Comparison of ENCODE assay signal across 9 cellular contexts in the genomic region with DNA sequence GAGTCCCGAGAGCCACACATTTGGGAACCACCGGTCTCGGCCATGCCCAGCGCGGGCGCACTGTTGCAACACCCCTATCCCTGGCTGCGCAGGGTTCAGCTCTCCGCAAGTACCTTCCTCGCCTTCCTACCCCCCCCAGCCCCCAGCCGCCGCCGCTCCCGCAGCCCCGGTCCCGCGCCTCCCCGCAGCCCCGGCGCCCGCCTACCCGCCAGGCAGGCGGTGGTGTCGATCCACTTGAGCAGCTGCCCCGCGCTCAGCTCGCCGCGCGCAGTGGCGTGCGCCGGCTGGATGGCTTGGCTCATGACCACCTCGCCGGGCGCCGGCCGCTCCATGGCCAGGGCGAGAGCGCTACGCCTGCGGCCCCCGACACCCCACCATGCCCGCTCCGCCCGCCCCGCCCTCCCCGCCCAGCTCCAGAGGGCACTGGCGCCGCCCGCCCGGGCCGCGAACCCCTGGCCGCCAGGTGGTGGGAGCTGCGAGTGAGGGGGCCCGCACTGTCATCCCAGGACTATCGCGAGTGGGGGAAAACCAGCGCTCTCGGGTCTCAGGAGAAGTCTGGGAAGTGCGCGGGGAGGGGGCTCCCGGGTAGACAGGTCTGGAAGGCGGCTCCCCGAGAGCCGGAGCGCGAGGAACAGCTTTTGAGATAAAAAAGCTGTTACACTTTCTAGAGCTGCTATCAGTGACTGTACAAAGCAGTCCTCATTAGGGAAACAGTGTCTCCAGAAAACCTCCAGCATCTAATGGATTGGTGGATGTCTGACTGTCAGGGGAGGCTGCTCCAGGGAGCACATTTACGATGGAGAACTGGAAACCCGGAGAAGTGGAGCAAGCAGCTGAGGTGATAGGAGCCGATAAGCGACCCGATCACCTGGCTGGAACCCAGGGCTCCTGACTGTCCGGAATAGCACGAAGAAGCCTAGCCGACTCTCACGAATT. TPM values are rescaled to one million over a fixed set of nuclear protein-coding genes. Genes with fewer than 3 reads are reported as not detected.
A peak's percentile ranks its signal among the peaks of the same experiment; 100 is the strongest.
DNase-seq lines count a peak whose midpoint lies in the region; ATAC-seq lines count a peak whose summit lies in the region.
"Had no signal": no experiment of that assay in that cellular context is flagged by ENCODE, and none has a peak within 500 bp of the region (broad histone marks: within the 10 kb centered on the region; RNA-seq: fewer than 3 reads in every experiment).

A gene (minus strand): TSS at position 352 of the 936 bp plus-strand sequence. CDS start 20 bp downstream, at position 332.

- H3K36me3 Mint-ChIP-seq in activated CD4-positive, alpha-beta memory T cell treated with anti-CD3 and anti-CD28 coated beads, Interleukin-2, amount 10 ng/mL, durations not matched to agents 7 days and 5 days (ENCODE audit: low read depth): peaks cover 3% of the 10 kb centered on the region

- peak within 1 kb of the TSS; percentile 44 for H3K4me3 ChIP-seq in skeletal muscle cell (ENCODE audit: low read depth, low read length)

- intact Hi-C loops in left ventricle myocardium superior (cut with micrococcal nuclease): no loop called here

- DNase-seq in GM03348 (ENCODE audit: low spot score) (peak; percentile 51), left ventricle myocardium superior (peak; percentile 43), skeletal muscle cell (ENCODE audit: low read depth) (no peak)
- DNase-seq in activated CD4-positive, alpha-beta memory T cell treated with anti-CD3 and anti-CD28 coated beads, Interleukin-2, amount 10 ng/mL, durations not matched to agents 7 days and 5 days: no peak

- no peaks in the 10 kb centered on the region for H3K9me3 Mint-ChIP-seq in activated CD4-positive, alpha-beta memory T cell treated with anti-CD3 and anti-CD28 coated beads, Interleukin-2, amount 10 ng/mL, durations not matched to agents 7 days and 5 days

- H3K4me3 Mint-ChIP-seq in activated CD4-positive, alpha-beta memory T cell treated with anti-CD3 and anti-CD28 coated beads, Interleukin-2, amount 10 ng/mL, durations not matched to agents 7 days and 5 days: peak within 1 kb of the TSS; percentile 46

- ATAC-seq in left ventricle myocardium superior: peak; percentile 57
- ATAC-seq in GM18520 (IDR thresholded peaks at IDR 0.05; ENCODE audit: unreplicated experiment): no peak
- no peak for ATAC-seq in GM18858 (IDR thresholded peaks at IDR 0.05; ENCODE audit: unreplicated experiment)
- ATAC-seq in HG03045 (IDR thresholded peaks at IDR 0.05; ENCODE audit: unreplicated experiment): no peak
- no peak for ATAC-seq in GM21619 (IDR thresholded peaks at IDR 0.05; ENCODE audit: unreplicated experiment)

- H3K27me3 Mint-ChIP-seq in activated CD4-positive, alpha-beta memory T cell treated with anti-CD3 and anti-CD28 coated beads, Interleukin-2, amount 10 ng/mL, durations not matched to agents 7 days and 5 days: peaks cover 36% of the 10 kb centered on the region

- POLR2A ChIA-PET in activated CD4-positive, alpha-beta memory T cell treated with anti-CD3 and anti-CD28 coated beads, Interleukin-2, amount 10 ng/mL, durations not matched to agents 7 days and 5 days (lab: Charles Lee): interaction anchor here (0.6 kb wide), 1 partner anchor 579 kb away, joined by 3 read pairs; no protein-coding TSS in a partner anchor

- CTCF ChIA-PET in activated CD4-positive, alpha-beta memory T cell treated with anti-CD3 and anti-CD28 coated beads, Interleukin-2, amount 10 ng/mL, durations not matched to agents 7 days and 5 days (lab: Charles Lee): interaction anchor here (0.6 to 1.3 kb wide), 2 partner anchors 15 to 98 kb away, joined by 3 to 4 read pairs; no protein-coding TSS in a partner anchor

- H3K4me1 Mint-ChIP-seq in activated CD4-positive, alpha-beta memory T cell treated with anti-CD3 and anti-CD28 coated beads, Interleukin-2, amount 10 ng/mL, durations not matched to agents 7 days and 5 days: peaks cover 8% of the 10 kb centered on the region

- no peak within 1 kb of the TSS for H3K27ac Mint-ChIP-seq in activated CD4-positive, alpha-beta memory T cell treated with anti-CD3 and anti-CD28 coated beads, Interleukin-2, amount 10 ng/mL, durations not matched to agents 7 days and 5 days

RNA-seq across cellular contexts. Expression of the gene that starts here (rescaled TPM):
- total RNA-seq in activated CD4-positive, alpha-beta memory T cell treated with anti-CD3 and anti-CD28 coated beads, Interleukin-2, amount 10 ng/mL, durations not matched to agents 7 days and 5 days: not detected
- total RNA-seq in left ventricle myocardium superior: not detected
- total RNA-seq: glomerular endothelial cell had no signal

Comparison
In these comparisons a context has a peak if more than half of its experiments do, and no peak if none do; other contexts are left out.
1. Peak in DNase-seq and ATAC-seq in left ventricle myocardium superior; RNA of the gene not detected or under 1 TPM.